Comparison of ENCODE assay signal across 8 cellular contexts in the genomic region with DNA sequence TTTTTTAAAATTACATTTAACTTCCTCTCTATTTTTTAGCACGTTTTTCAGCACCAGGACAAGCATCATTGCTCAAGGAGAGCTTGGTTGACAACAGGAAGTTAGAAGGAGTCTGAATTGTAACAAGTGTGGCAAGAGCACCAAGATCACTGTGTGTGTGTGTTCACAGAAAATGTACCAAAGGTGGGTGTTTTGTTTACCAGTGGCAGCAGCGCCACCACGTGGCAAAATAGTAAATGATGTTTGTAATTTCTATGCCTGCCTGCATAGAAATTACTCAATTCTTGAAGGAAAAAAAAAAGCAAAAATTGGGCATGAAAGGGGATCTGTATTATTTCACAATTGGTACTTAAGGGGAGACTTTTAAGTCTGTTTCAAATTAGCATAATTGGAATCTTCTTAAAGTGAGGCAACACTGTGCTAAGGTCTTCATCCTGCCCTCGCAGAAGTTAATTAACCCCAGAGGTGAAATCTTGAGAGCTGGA. TPM values are rescaled to one million over a fixed set of nuclear protein-coding genes. Genes with fewer than 3 reads are reported as not detected.
A peak's percentile ranks its signal among the peaks of the same experiment; 100 is the strongest.
DNase-seq lines count a peak whose midpoint lies in the region; ATAC-seq and TF ChIP-seq lines count a peak whose summit lies in the region.

No MANE protein-coding gene starts in this region.

- no peaks in the 10 kb centered on the region for H3K36me3 ChIP-seq in BLaER1 treated with 17β-estradiol and CSF1 and Interleukin-3, amounts not matched to agents 10 nM and 100 nM
- H3K36me3 ChIP-seq in OCI-LY1 (ENCODE audit: insufficient read depth, low read length) (no peaks in the 10 kb centered on the region), neural progenitor cell (no peaks in the 10 kb centered on the region), thyroid gland (no peaks in the 10 kb centered on the region)

- peak overlapping the region in 2 of 11 experiments; percentile 9 to 43; a peak in 3 of 22 replicates for H3K9ac ChIP-seq in BLaER1 treated with 17β-estradiol and CSF1 and Interleukin-3, amounts not matched to agents 10 nM and 100 nM
- H3K9ac ChIP-seq in OCI-LY1 (ENCODE audit: low read length) = no peak overlapping the region
- H3K9ac ChIP-seq in neural progenitor cell = no peak overlapping the region

- peak overlapping the region; percentile 5 to 63 (median 21); a peak in 13 of 22 replicates for H3K4me2 ChIP-seq in BLaER1 treated with 17β-estradiol and CSF1 and Interleukin-3, amounts not matched to agents 10 nM and 100 nM
- no peak overlapping the region for H3K4me2 ChIP-seq in OCI-LY1 (ENCODE audit: low read length)
- H3K4me2 ChIP-seq in neural progenitor cell = no peak overlapping the region

- 21 to 22% methylated on average over 4 of the region's 4 CpGs for WGBS in thyroid gland, 2 donors

- no peak overlapping the region for H3K4me3 ChIP-seq in BLaER1 treated with 17β-estradiol and CSF1 and Interleukin-3, amounts not matched to agents 10 nM and 100 nM
- H3K4me3 ChIP-seq in OCI-LY1 (ENCODE audit: low read depth, low read length, poor library complexity, severe bottlenecking) (no peak overlapping the region), neural progenitor cell (no peak overlapping the region), thyroid gland (replicated peaks in 1 of 3) (no peak overlapping the region)

- H3K9me3 Mint-ChIP-seq in neural progenitor cell = no peaks in the 10 kb centered on the region

- ATAC-seq in GM19372 (IDR thresholded peaks at IDR 0.05; ENCODE audit: low read depth, unreplicated experiment) = peak; percentile 72

- H3K4me1 ChIP-seq in BLaER1 treated with 17β-estradiol and CSF1 and Interleukin-3, amounts not matched to agents 10 nM and 100 nM = peaks cover 7 to 40% (median 18%) of the 10 kb centered on the region in 10 experiments; a peak in 19 of 20 replicates
- H3K4me1 ChIP-seq in OCI-LY1 (ENCODE audit: insufficient read depth, low read length, severe bottlenecking) (no peaks in the 10 kb centered on the region), neural progenitor cell (no peaks in the 10 kb centered on the region), thyroid gland (no peaks in the 10 kb centered on the region)

- DNase-seq in HuH-7 (ENCODE audit: low spot score) = peak; percentile 28
- DNase-seq in activated T-cell treated with anti-CD3 and anti-CD28 coated beads for 24 hours (ENCODE audit: low read depth) = peak; percentile 24
- DNase-seq in fibroblast of gingiva (ENCODE audit: low read depth) = peak; percentile 91
- DNase-seq in neural progenitor cell (ENCODE audit: low spot score) = peak; percentile 80
- DNase-seq in thyroid gland = peak; percentile 53 to 72

- no peaks in the 10 kb centered on the region for H3K27me3 ChIP-seq in BLaER1 treated with 17β-estradiol and CSF1 and Interleukin-3, amounts not matched to agents 10 nM and 100 nM
- H3K27me3 ChIP-seq in OCI-LY1 (ENCODE audit: insufficient read depth, low read length) = peaks cover 3% of the 10 kb centered on the region; the same call in 1 of the 2 replicates
- no peaks in the 10 kb centered on the region for H3K27me3 ChIP-seq in neural progenitor cell
- H3K27me3 ChIP-seq in thyroid gland = no peaks in the 10 kb centered on the region

- no peaks in the 10 kb centered on the region for H3K79me2 ChIP-seq in OCI-LY1 (ENCODE audit: insufficient read depth, low read length)
- H3K79me2 ChIP-seq in neural progenitor cell (ENCODE audit: low read depth) = no peaks in the 10 kb centered on the region

- H2AFZ ChIP-seq in OCI-LY1 (ENCODE audit: low read length) = no peak overlapping the region
- H2AFZ ChIP-seq in neural progenitor cell (replicated peaks) = peak overlapping the region; percentile 70

- intact Hi-C loops in thyroid gland (cut with DNase I) = loop anchor here (5.0 to 10.0 kb wide), 2 partner anchors 169 to 412 kb away; no protein-coding TSS in a partner anchor

- no peak for TF ChIP-seq POLR2A in thyroid gland (IDR thresholded peaks at IDR 0.05)

- H3K27ac Mint-ChIP-seq in neural progenitor cell = peak overlapping the region; percentile 34

- no peak overlapping the region for H3K4me3 Mint-ChIP-seq in neural progenitor cell

- no peaks in the 10 kb centered on the region for H3K27me3 Mint-ChIP-seq in neural progenitor cell (ENCODE audit: insufficient read depth, low read depth)

- no peaks in the 10 kb centered on the region for H3K4me1 Mint-ChIP-seq in neural progenitor cell

- TF ChIP-seq CTCF in OCI-LY1 (IDR thresholded peaks at IDR 0.05; ENCODE audit: low read length) = peak; percentile 93
- TF ChIP-seq CTCF in neural progenitor cell (IDR thresholded peaks at IDR 0.05) = peak; percentile 86
- peak; percentile 38 to 66 (median 55) for TF ChIP-seq CTCF in thyroid gland (IDR thresholded peaks at IDR 0.05)

- no peaks in the 10 kb centered on the region for H3K36me3 Mint-ChIP-seq in neural progenitor cell

- no peaks in the 10 kb centered on the region for H3K9me2 ChIP-seq in OCI-LY1 (ENCODE audit: low read depth, low read length)

- H3F3A ChIP-seq in OCI-LY1 (ENCODE audit: insufficient read depth, low read length) = no peaks in the 10 kb centered on the region
- H3F3A ChIP-seq in neural progenitor cell (ENCODE audit: low read depth) = no peaks in the 10 kb centered on the region

- H3K9me3 ChIP-seq in BLaER1 treated with 17β-estradiol and CSF1 and Interleukin-3, amounts not matched to agents 10 nM and 100 nM (replicated peaks in 1 of 11) = peaks cover 0 to 9% (median 0%) of the 10 kb centered on the region in 11 experiments; a peak in 2 of 22 replicates
- H3K9me3 ChIP-seq in OCI-LY1 (ENCODE audit: low read length) = no peaks in the 10 kb centered on the region
- no peaks in the 10 kb centered on the region for H3K9me3 ChIP-seq in neural progenitor cell (ENCODE audit: low read depth)
- H3K9me3 ChIP-seq in thyroid gland = no peaks in the 10 kb centered on the region

- peak overlapping the region in 9 of 11 experiments; percentile 17 to 65 (median 48); a peak in 14 of 22 replicates for H3K27ac ChIP-seq in BLaER1 treated with 17β-estradiol and CSF1 and Interleukin-3, amounts not matched to agents 10 nM and 100 nM
- H3K27ac ChIP-seq in OCI-LY1 (ENCODE audit: low read depth, low read length, poor library complexity, severe bottlenecking) = no peak overlapping the region
- no peak overlapping the region for H3K27ac ChIP-seq in neural progenitor cell
- H3K27ac ChIP-seq in thyroid gland = no peak overlapping the region

- no peaks in the 10 kb centered on the region for H4K20me1 ChIP-seq in BLaER1 treated with 17β-estradiol and CSF1 and Interleukin-3, amounts not matched to agents 10 nM and 100 nM
- H4K20me1 ChIP-seq in OCI-LY1 (ENCODE audit: insufficient read depth, low read length) (no peaks in the 10 kb centered on the region), neural progenitor cell (ENCODE audit: low read depth) (no peaks in the 10 kb centered on the region)

RNA-seq across cellular contexts. Expression of a gene that starts 7.4 kb away (rescaled TPM):
- total RNA-seq in neural progenitor cell (ENCODE audit: low replicate concordance) (148 and 232 TPM in 2 replicates), thyroid gland (100 to 1,000 TPM in 2 of 4 donors, 10 to 100 TPM in 2; 87.8 to 144 (median 102) TPM)

RNA-seq across cellular contexts. Expression of a gene that starts 30.5 kb away (rescaled TPM):
- 1.7 and 2.2 TPM in 2 replicates for total RNA-seq in neural progenitor cell (ENCODE audit: low replicate concordance)
- total RNA-seq in thyroid gland = not detected

Comparison
In these comparisons a context has a peak if more than half of its experiments do, and no peak if none do; other contexts are left out.
1. H3K27ac ChIP-seq: peak in BLaER1 treated with 17β-estradiol and CSF1 and Interleukin-3, amounts not matched to agents 10 nM and 100 nM (9 of 11); none in OCI-LY1 (single experiment), neural progenitor cell (single experiment) and thyroid gland (0 of 3).
2. H3K4me2 ChIP-seq: peak in BLaER1 treated with 17β-estradiol and CSF1 and Interleukin-3, amounts not matched to agents 10 nM and 100 nM (11 of 11); none in OCI-LY1 (single experiment) and neural progenitor cell (single experiment).
3. DNase-seq: peak in every context shown above with its lines; median percentile 91 in fibroblast of gingiva; 80 in neural progenitor cell; 62 in thyroid gland; 28 in HuH-7; 24 in activated T-cell treated with anti-CD3 and anti-CD28 coated beads for 24 hours.
4. Peak in every context shown above with its lines, with median percentiles within 50 percentile points of each other: CTCF ChIP-seq.